11 cellular contexts compared by ENCODE assay signal in the genomic region with DNA sequence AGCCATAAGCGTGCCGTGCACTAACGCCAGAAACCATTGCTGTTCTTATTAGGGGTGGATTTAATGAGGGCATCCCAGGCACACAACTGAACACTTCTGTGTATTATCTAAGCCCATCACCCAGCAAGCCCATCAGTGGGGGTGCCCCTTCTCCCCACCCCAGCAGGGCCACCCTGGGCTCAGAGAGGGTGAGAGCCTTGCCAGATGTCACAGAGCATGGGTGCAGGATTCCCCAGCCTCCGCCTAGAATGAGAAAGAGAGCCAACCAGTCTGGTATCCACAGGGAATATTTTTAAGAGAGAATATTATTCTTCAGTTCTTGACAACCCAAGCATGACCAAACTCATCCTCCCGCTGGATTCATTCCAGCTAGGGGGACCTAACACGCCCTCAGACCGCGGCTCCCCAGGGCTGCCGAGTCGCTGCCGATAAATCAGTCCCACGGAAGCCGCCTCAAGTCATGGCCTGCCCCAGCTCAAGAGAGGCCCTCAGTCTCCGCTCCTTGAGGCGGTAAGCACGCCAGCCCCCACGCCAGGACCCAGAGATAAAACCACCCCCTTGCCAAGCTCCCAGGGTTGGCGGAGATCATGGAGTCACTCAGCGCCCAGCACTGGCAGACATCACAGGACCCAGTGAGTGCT. TPM values are rescaled to one million over a fixed set of nuclear protein-coding genes. Genes with fewer than 3 reads are reported as not detected.
DNase-seq lines count a peak whose midpoint lies in the region; ATAC-seq and TF ChIP-seq lines count a peak whose summit lies in the region.
"Had no signal": no experiment of that assay in that cellular context is flagged by ENCODE, and none has a peak within 500 bp of the region (broad histone marks: within the 10 kb centered on the region; RNA-seq: fewer than 3 reads in every experiment).

No MANE protein-coding gene starts in this region.

- H3K36me3 ChIP-seq in gastrocnemius medialis, result no peaks in the 10 kb centered on the region
- H3K36me3 ChIP-seq in SK-N-SH (replicated peaks in 1 of 2; ENCODE audit: control insufficient read depth in 1 of 2, insufficient read depth in 2 of 2, low read length in 1 of 2), result no peaks in the 10 kb centered on the region

- H4K20me1 ChIP-seq in H9 (ENCODE audit: control insufficient read depth, insufficient read depth, insufficient read length) (peaks cover 2% of the 10 kb centered on the region), SK-N-SH (ENCODE audit: insufficient read depth) (no peaks in the 10 kb centered on the region)

- H3K4me3 ChIP-seq in fibroblast of the aortic adventitia (ENCODE audit: low read depth, low read length) (no peak overlapping the region), gastrocnemius medialis (no peak overlapping the region), SK-N-SH (ENCODE audit: low read depth in 2 of 2, low read length in 1 of 2) (no peak overlapping the region)
- H3K4me3 ChIP-seq: smooth muscle cell had no signal

- H3K4me1 Mint-ChIP-seq in H9, result peaks cover 33 to 37% of the 10 kb centered on the region in 2 experiments

- no peak overlapping the region for H2BK15ac ChIP-seq in H9 (ENCODE audit: low read depth, low read length)

- H2AK5ac ChIP-seq in H9 (ENCODE audit: insufficient read length, low read length), result no peak overlapping the region

- no peak overlapping the region for H3T11ph ChIP-seq in H9 (ENCODE audit: low read length)

- H2BK120ac ChIP-seq in H9 (ENCODE audit: low read depth, low read length, poor library complexity, severe bottlenecking), result no peak overlapping the region

- H4K91ac ChIP-seq in H9 (ENCODE audit: insufficient read length, low read depth, low read length), result no peak overlapping the region

- no peak for TF ChIP-seq RAD21 in Ishikawa (IDR thresholded peaks at IDR 0.05; ENCODE audit: low read depth)
- TF ChIP-seq RAD21 in SK-N-SH (IDR thresholded peaks at IDR 0.05; ENCODE audit: low read length), result no peak

- H2BK20ac ChIP-seq in H9 (ENCODE audit: low read depth, low read length, poor library complexity, severe bottlenecking), result no peak overlapping the region

- H4K8ac ChIP-seq in H9 (replicated peaks; ENCODE audit: insufficient read length, low read depth, low read length), result no peak overlapping the region

- H3K27me3 ChIP-seq in gastrocnemius medialis (no peaks in the 10 kb centered on the region), H9 (ENCODE audit: insufficient read depth, low read length) (no peaks in the 10 kb centered on the region), SK-N-SH (ENCODE audit: insufficient read depth) (no peaks in the 10 kb centered on the region; the same call in 1 of the 2 replicates)

- peak overlapping the region; percentile 98 for H3K27ac ChIP-seq in RWPE1
- peak overlapping the region in 3 of 4 donors; percentile 44 to 71 (median 56) for H3K27ac ChIP-seq in gastrocnemius medialis
- H3K27ac ChIP-seq in H9 (ENCODE audit: insufficient read length, low read depth, low read length), result no peak overlapping the region
- H3K27ac ChIP-seq in SK-N-SH (ENCODE audit: low read depth in 2 of 2, low read length in 1 of 2), result no peak overlapping the region

- H3K4me1 ChIP-seq in gastrocnemius medialis (peaks cover 18 to 53% of the 10 kb centered on the region in 2 donors), H9 (ENCODE audit: insufficient read depth, low read length) (peaks cover 6% of the 10 kb centered on the region), SK-N-SH (ENCODE audit: control insufficient read depth in 1 of 2, insufficient read depth in 2 of 2, low read depth in 1 of 2, low read length in 1 of 2) (peaks cover 0 to under 1% of the 10 kb centered on the region in 2 experiments; a peak in 2 of 4 replicates)

- H3F3A ChIP-seq in SK-N-SH (replicated peaks; ENCODE audit: insufficient read depth), result no peaks in the 10 kb centered on the region

- no peak overlapping the region for H3K18ac ChIP-seq in H9 (ENCODE audit: insufficient read length, low read depth, low read length)

- H3K23me2 ChIP-seq in H9 (ENCODE audit: insufficient read length, low read depth, low read length, poor library complexity, severe bottlenecking), result no peaks in the 10 kb centered on the region

- no peaks in the 10 kb centered on the region for H3K9me2 ChIP-seq in SK-N-SH

- no peak overlapping the region for H2BK5ac ChIP-seq in H9 (ENCODE audit: insufficient read length, low read length)

- no peak for TF ChIP-seq CTCF in RWPE1 (conservative IDR thresholded peaks at IDR 0.05; ENCODE audit: low read depth)
- no peak for TF ChIP-seq CTCF in fibroblast of the aortic adventitia (IDR thresholded peaks at IDR 0.05; ENCODE audit: insufficient read depth, low read length)
- TF ChIP-seq CTCF in gastrocnemius medialis (IDR thresholded peaks at IDR 0.05 in 4 of 5, conservative IDR thresholded peaks at IDR 0.05 in 1 of 5), result no peak
- TF ChIP-seq CTCF in H9 (conservative IDR thresholded peaks at IDR 0.05), result no peak
- TF ChIP-seq CTCF in SK-N-SH (IDR thresholded peaks at IDR 0.05), result no peak

- H4K5ac ChIP-seq in H9 (ENCODE audit: insufficient read length, low read depth, low read length), result no peak overlapping the region

- H2BK12ac ChIP-seq in H9 (ENCODE audit: insufficient read length, low read depth, low read length), result no peak overlapping the region

- H3K36me3 Mint-ChIP-seq in H9 (ENCODE audit: insufficient read depth in 1 of 3, low read depth in 3 of 3), result no peaks in the 10 kb centered on the region

- H3K79me2 ChIP-seq in H9 (ENCODE audit: insufficient read depth, low read length) (no peaks in the 10 kb centered on the region), SK-N-SH (ENCODE audit: insufficient read depth) (no peaks in the 10 kb centered on the region)

- H3K9me3 ChIP-seq in gastrocnemius medialis (no peaks in the 10 kb centered on the region), H9 (ENCODE audit: control insufficient read depth, low read depth, low read length) (no peaks in the 10 kb centered on the region), SK-N-SH (no peaks in the 10 kb centered on the region)

- CTCF ChIA-PET in RWPE1 (lab: Yijun Ruan, JAX) (interaction anchor here (0.6 kb wide), 1 partner anchor 35 kb away, joined by 3 read pairs; no protein-coding TSS in a partner anchor), SK-N-SH (lab: Yijun Ruan, JAX) (no interaction called here)

- intact Hi-C loops in gastrocnemius medialis (cut with DNase I; ENCODE audit: low total_unique reads), result no loop called here

- H3K14ac ChIP-seq in H9 (ENCODE audit: insufficient read depth, low read length), result no peak overlapping the region

- H3K27me3 Mint-ChIP-seq in H9 (ENCODE audit: low read depth), result peaks cover 7% of the 10 kb centered on the region

- DNase-seq in RWPE1 (ENCODE audit: low spot score), result peak; percentile 63
- DNase-seq in fibroblast of the aortic adventitia (ENCODE audit: low read depth), result peak; percentile 34
- DNase-seq in gastrocnemius medialis, result no peak
- no peak for DNase-seq in HK-2 (ENCODE audit: unreplicated experiment)
- DNase-seq in H9, result no peak
- DNase-seq in SK-N-SH, result no peak
- DNase-seq: activated CD8-positive, alpha-beta T cell treated with anti-CD3 and anti-CD28 coated beads, Interleukin-2, amount 10 ng/mL, durations not matched to agents 7 days and 5 days; activated naive CD4-positive, alpha-beta T cell treated with anti-CD3 and anti-CD28 coated beads for 36 hours; T-helper 1 cell had no signal

- in situ Hi-C loops in gastrocnemius medialis (cut with MboI; ENCODE audit: low sequenced_read_pairs in 4 of 4), result no loop called here

- no peak overlapping the region for H3K4me3 Mint-ChIP-seq in H9
- H3K4me3 Mint-ChIP-seq: activated CD8-positive, alpha-beta T cell treated with anti-CD3 and anti-CD28 coated beads, Interleukin-2, amount 10 ng/mL, durations not matched to agents 7 days and 5 days; activated naive CD4-positive, alpha-beta T cell treated with anti-CD3 and anti-CD28 coated beads for 36 hours had no signal

- no peak for TF ChIP-seq POLR2A in gastrocnemius medialis (IDR thresholded peaks at IDR 0.05)

- H3K9me3 Mint-ChIP-seq in H9, result no peaks in the 10 kb centered on the region
- H3K9me3 Mint-ChIP-seq: activated naive CD4-positive, alpha-beta T cell treated with anti-CD3 and anti-CD28 coated beads for 36 hours had no signal

- no peak overlapping the region for H2AFZ ChIP-seq in H9 (ENCODE audit: low read length)
- no peak overlapping the region for H2AFZ ChIP-seq in SK-N-SH (ENCODE audit: low read depth)

- no peaks in the 10 kb centered on the region for H3K79me1 ChIP-seq in H9 (ENCODE audit: insufficient read depth, low read depth, low read length, poor library complexity, severe bottlenecking)

- no peak overlapping the region for H3K23ac ChIP-seq in H9 (ENCODE audit: insufficient read length, low read depth, low read length)

- ATAC-seq in gastrocnemius medialis, result no peak
- ATAC-seq: activated CD8-positive, alpha-beta T cell treated with anti-CD3 and anti-CD28 coated beads, Interleukin-2, amount 10 ng/mL, durations not matched to agents 7 days and 5 days had no signal

- H3K4me2 ChIP-seq in H9 (ENCODE audit: insufficient read depth, insufficient read length, low read length) (no peak overlapping the region), SK-N-SH (no peak overlapping the region)
- H3K4me2 ChIP-seq: smooth muscle cell had no signal

- H3K56ac ChIP-seq in H9 (ENCODE audit: insufficient read length, low read depth, low read length), result no peak overlapping the region

- H3K9ac ChIP-seq in H9 (ENCODE audit: extremely low read depth, insufficient read length, low read length) (no peak overlapping the region), SK-N-SH (no peak overlapping the region)

- TF ChIP-seq EP300 in Ishikawa (IDR thresholded peaks at IDR 0.05; ENCODE audit: borderline replicate concordance) (no peak; the same call in 1 of the 2 replicates), SK-N-SH (IDR thresholded peaks at IDR 0.05; ENCODE audit: borderline replicate concordance in 1 of 2, low read depth in 1 of 2, low read length in 1 of 2) (no peak)

- POLR2A ChIA-PET in RWPE1 (lab: Yijun Ruan, JAX; ENCODE audit: low non-redundant PET), result interaction anchor here (0.6 kb wide), 1 partner anchor 22 kb away, joined by 3 read pairs; no protein-coding TSS in a partner anchor
- POLR2A ChIA-PET in SK-N-SH (lab: Yijun Ruan, JAX), result no interaction called here

- no peak overlapping the region for H3K4ac ChIP-seq in H9 (ENCODE audit: low read depth, low read length)

- no CpG with 5 or more reads among the region's 19 CpGs for WGBS in H9 (ENCODE audit: extremely low coverage, insufficient read length, low lambda C conversion rate)
- WGBS in SK-N-SH (ENCODE audit: low lambda C conversion rate), result 76% methylated on average over 9 of the region's 19 CpGs

- 0 out of 7 replicates have a peak overlapping the region, but pooled peaks of 1 of the 3 experiments have one; percentile 35 for H3K27ac Mint-ChIP-seq in H9
- H3K27ac Mint-ChIP-seq: activated CD8-positive, alpha-beta T cell treated with anti-CD3 and anti-CD28 coated beads, Interleukin-2, amount 10 ng/mL, durations not matched to agents 7 days and 5 days; activated naive CD4-positive, alpha-beta T cell treated with anti-CD3 and anti-CD28 coated beads for 36 hours had no signal

TF ChIP-seq in SK-N-SH, 30 proteins besides CTCF, POLR2A, EP300 and RAD21 (continues in another document):
- no peak for TF ChIP-seq FOXJ3 (CRISPR knock-in tag; IDR thresholded peaks at IDR 0.05)

RNA-seq across cellular contexts. Expression of a gene that starts 47.2 kb away (rescaled TPM):
- total RNA-seq in fibroblast of the aortic adventitia (ENCODE audit: low replicate concordance) (27.9 and 55.9 TPM in 2 replicates), gastrocnemius medialis (10 to 100 TPM in 3 of 4 donors, 1 to 10 TPM in 1; 8.8 to 40.0 (median 36.6) TPM), H9 (2021) (2.7 and 2.8 TPM in 2 replicates)
- polyA plus RNA-seq in SK-N-SH (2012; rRNA removed), result 0.11 and 0.20 TPM in 2 replicates
- 0.05 TPM in 2 replicates for polyA plus RNA-seq in SK-N-SH (2012; cell fraction: cytosol; rRNA removed)
- 0.16 and 0.33 TPM in 2 replicates for polyA plus RNA-seq in SK-N-SH (2012; cell fraction: nucleus; rRNA removed)

Comparison
In these comparisons a context has a peak if more than half of its experiments do, and no peak if none do; other contexts are left out.
1. DNase-seq: peak in RWPE1 (single experiment) and fibroblast of the aortic adventitia (single experiment); none in gastrocnemius medialis (0 of 2), HK-2 (single experiment), H9 (single experiment) and SK-N-SH (single experiment).
2. H3K27ac ChIP-seq: peak in RWPE1 (single experiment) and gastrocnemius medialis (3 of 4); none in H9 (single experiment) and SK-N-SH (0 of 2).